Comparison of ENCODE assay signal across 21 cellular contexts in the genomic region with DNA sequence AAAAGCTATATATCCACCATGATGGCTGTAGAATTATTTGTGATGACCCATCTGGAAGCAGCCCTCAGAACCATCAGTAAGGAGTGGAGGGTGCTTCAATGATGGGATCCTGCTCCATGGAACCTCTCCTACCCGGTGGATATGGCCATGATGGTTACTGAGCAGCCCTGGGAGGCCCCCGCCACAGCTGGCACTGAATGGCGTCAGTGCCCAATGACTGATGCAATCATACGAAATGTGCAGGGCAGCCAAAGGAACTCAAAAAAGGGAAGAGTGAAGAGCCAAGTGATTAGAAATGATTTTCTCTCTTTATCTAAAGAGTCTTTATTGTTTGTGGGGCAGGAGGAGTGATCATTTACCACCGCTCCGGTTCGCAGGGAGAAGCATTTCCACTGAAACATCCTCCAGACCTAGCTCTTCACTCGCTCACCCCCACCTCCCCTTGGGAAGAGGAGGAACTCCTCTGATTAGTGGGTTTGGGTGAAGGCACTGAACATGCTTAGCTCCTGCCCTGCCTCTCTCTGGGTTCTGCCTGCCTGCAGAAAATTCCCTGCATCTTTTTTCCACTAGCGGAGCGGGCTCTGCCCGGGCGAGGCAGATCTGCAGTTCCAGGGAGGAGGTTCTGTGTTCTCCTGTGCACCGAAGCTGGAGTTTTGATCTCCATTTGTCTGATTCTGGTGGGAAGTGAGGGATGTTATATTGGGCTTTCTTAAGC.
A peak's percentile ranks its signal among the peaks of the same experiment; 100 is the strongest.
DNase-seq lines count a peak whose midpoint lies in the region; FAIRE-seq and TF ChIP-seq lines count a peak whose summit lies in the region.
"Had no signal": no experiment of that assay in that cellular context is flagged by ENCODE, and none has a peak within 500 bp of the region (broad histone marks: within the 10 kb centered on the region; RNA-seq: fewer than 3 reads in every experiment).

No MANE protein-coding gene starts in this region.

- no peak overlapping the region for H4K91ac ChIP-seq in H1 (replicated peaks; ENCODE audit: insufficient read length, low read length)

- H4K8ac ChIP-seq in H1 (ENCODE audit: extremely low read depth, insufficient read depth, low read length), result no peak overlapping the region; the same call in 1 of the 2 replicates

- POLR2A ChIA-PET in H1 (lab: Charles Lee; ENCODE audit: partially characterized antibody), result no interaction called here
- POLR2A ChIA-PET in A673 (lab: Charles Lee; ENCODE audit: low non-redundant PET), result no interaction called here

- TF ChIP-seq RAD21 in H1 (IDR thresholded peaks at IDR 0.05 in 1 of 2, conservative IDR thresholded peaks at IDR 0.05 in 1 of 2; ENCODE audit: low read depth in 2 of 2, low read length in 2 of 2), result peak in 1 of 2 experiments; percentile 25; a peak in 1 of 4 replicates

- no peak overlapping the region for H2AK5ac ChIP-seq in H1 (ENCODE audit: low read depth, low read length)

- no peak overlapping the region for H3K4me3 ChIP-seq in left ventricle myocardium inferior
- no peak overlapping the region for H3K4me3 ChIP-seq in right atrium auricular region
- no peak overlapping the region for H3K4me3 ChIP-seq in H1 (ENCODE audit: extremely low read depth in 1 of 4, insufficient read depth in 2 of 4, low read depth in 3 of 4, low read length in 4 of 4)
- no peak overlapping the region for H3K4me3 ChIP-seq in A673 (ENCODE audit: low read depth, low read length, poor library complexity, severe bottlenecking)
- H3K4me3 ChIP-seq: GM12878, GM23338, SK-N-MC had no signal

- no peak overlapping the region for H3K4me2 ChIP-seq in H1 (ENCODE audit: insufficient read depth in 1 of 2, low read depth in 2 of 2, low read length in 2 of 2)
- H3K4me2 ChIP-seq: GM23338 had no signal

- TF ChIP-seq POLR2A in H1 (IDR thresholded peaks at IDR 0.05; ENCODE audit: control extremely low read depth in 1 of 2, low read depth in 2 of 2, low read length in 2 of 2), result no peak

- no peaks in the 10 kb centered on the region; the same call in 1 of the 2 replicates for H3K23me2 ChIP-seq in H1 (ENCODE audit: low read depth, low read length)

- H2AFZ ChIP-seq in H1 (ENCODE audit: low read length), result no peak overlapping the region
- H2AFZ ChIP-seq: GM23338 had no signal

- no peak for TF ChIP-seq EP300 in H1 (IDR thresholded peaks at IDR 0.05; ENCODE audit: borderline replicate concordance in 1 of 2, low read depth in 2 of 2, low read length in 2 of 2)

- H2BK5ac ChIP-seq in H1 (ENCODE audit: low read depth, low read length), result peak overlapping the region; percentile 75; the same call in 1 of the 2 replicates

- H3K18ac ChIP-seq in H1 (ENCODE audit: extremely low read depth, low read length), result peak overlapping the region; percentile 38; the same call in 1 of the 2 replicates

- intact Hi-C loops in left ventricle myocardium inferior (cut with micrococcal nuclease) (no loop called here), A673 (cut with micrococcal nuclease; ENCODE audit: unreplicated experiment) (no loop called here)

- H3K27me3 ChIP-seq in left ventricle myocardium inferior (ENCODE audit: low read depth) (peaks cover 100% of the 10 kb centered on the region), right atrium auricular region (no peaks in the 10 kb centered on the region), H1 (replicated peaks in 1 of 4; ENCODE audit: control insufficient read depth in 3 of 4, extremely low read depth in 1 of 4, insufficient read depth in 3 of 4, low read length in 3 of 4) (no peaks in the 10 kb centered on the region; a peak in 2 of 7 replicates), A673 (replicated peaks; ENCODE audit: insufficient read depth, low read depth, low read length, poor library complexity) (peaks cover 11% of the 10 kb centered on the region)

- H2BK15ac ChIP-seq in H1 (ENCODE audit: low read length), result no peak overlapping the region; the same call in 1 of the 2 replicates

- no peak for DNase-seq in left ventricle myocardium inferior
- no peak for DNase-seq in right atrium auricular region (ENCODE audit: low spot score)
- DNase-seq in NCI-H82 (lab: John Stamatoyannopoulos, UW), result peak; percentile 73
- no peak for DNase-seq in H1 (ENCODE audit: low read depth in 1 of 2, low spot score in 2 of 2)
- DNase-seq in putamen (ENCODE audit: low spot score), result peak; percentile 15
- no peak for DNase-seq in G401 (ENCODE audit: low spot score)
- no peak for DNase-seq in activated T-cell treated with anti-CD3 and anti-CD28 coated beads, Interleukin-2, amount 50 U/mL, for 1 hour
- no peak for DNase-seq in A673 (ENCODE audit: low spot score)
- DNase-seq: C1 segment of cervical spinal cord, DND-41, GDM1, NCI-H1436 treated with DMSO at 0.1 percent for 48 hours, NCI-H2081, NCI-H774, Right ventricle myocardium superior, T-helper 1 cell had no signal

- H3K9me3 ChIP-seq in left ventricle myocardium inferior (replicated peaks) (no peaks in the 10 kb centered on the region), right atrium auricular region (no peaks in the 10 kb centered on the region), H1 (ENCODE audit: insufficient read depth in 2 of 2, low read depth in 1 of 2, low read length in 1 of 2) (no peaks in the 10 kb centered on the region), A673 (ENCODE audit: low read depth, low read length, poor library complexity, severe bottlenecking) (no peaks in the 10 kb centered on the region)

- BruUV-seq in A673 (replicated peaks; lab: Mats Ljungman, UMichigan), result no TSS peak

- CTCF ChIA-PET in H1 (lab: Charles Lee; ENCODE audit: partially characterized antibody), result interaction anchor here (0.6 to 1.4 kb wide), 10 partner anchors 16 to 262 kb away, joined by 3 to 6 read pairs (median 3); no protein-coding TSS in a partner anchor
- CTCF ChIA-PET in A673 (lab: Charles Lee), result no interaction called here

- no peak overlapping the region for H2BK120ac ChIP-seq in H1 (replicated peaks; ENCODE audit: low read depth, low read length)

- H3K36me3 ChIP-seq in left ventricle myocardium inferior (no peaks in the 10 kb centered on the region), right atrium auricular region (no peaks in the 10 kb centered on the region), H1 (ENCODE audit: control insufficient read depth in 2 of 4, insufficient read depth in 4 of 4, low read length in 3 of 4) (no peaks in the 10 kb centered on the region), A673 (ENCODE audit: insufficient read depth, low read length, poor library complexity, severe bottlenecking) (no peaks in the 10 kb centered on the region)

- no peak overlapping the region for H3K56ac ChIP-seq in H1 (replicated peaks; ENCODE audit: insufficient read length, low read depth, low read length)

- H3K23ac ChIP-seq in H1 (ENCODE audit: insufficient read length), result no peak overlapping the region

- H4K20me1 ChIP-seq in H1 (replicated peaks in 1 of 2; ENCODE audit: control insufficient read depth in 1 of 2, insufficient read depth in 2 of 2, low read length in 2 of 2), result no peaks in the 10 kb centered on the region

- H3K79me1 ChIP-seq in H1 (ENCODE audit: low read depth, low read length), result no peaks in the 10 kb centered on the region

- TF ChIP-seq CTCF in left ventricle myocardium inferior (IDR thresholded peaks at IDR 0.05; ENCODE audit: borderline replicate concordance) (peak; percentile 17), right atrium auricular region (IDR thresholded peaks at IDR 0.05) (no peak), H1 (IDR thresholded peaks at IDR 0.05; ENCODE audit: control extremely low read depth in 1 of 3, insufficient read depth in 1 of 3, low read depth in 1 of 3, low read length in 3 of 3) (peak in 2 of 3 experiments; percentile 8 to 19; a peak in 1 of 4 replicates), A673 (conservative IDR thresholded peaks at IDR 0.05; ENCODE audit: low read depth, low read length) (no peak)

- no peaks in the 10 kb centered on the region for H3K4me1 ChIP-seq in left ventricle myocardium inferior
- no peaks in the 10 kb centered on the region for H3K4me1 ChIP-seq in right atrium auricular region
- peaks cover 19 to 38% (median 33%) of the 10 kb centered on the region in 4 experiments for H3K4me1 ChIP-seq in H1 (replicated peaks in 1 of 4; ENCODE audit: control insufficient read depth in 3 of 4, insufficient read depth in 4 of 4, low read length in 3 of 4)
- H3K4me1 ChIP-seq in A673 (ENCODE audit: insufficient read depth, low read length, poor library complexity, severe bottlenecking), result no peaks in the 10 kb centered on the region

- no peaks in the 10 kb centered on the region for H3K79me2 ChIP-seq in H1 (ENCODE audit: control insufficient read depth in 1 of 2, insufficient read depth in 2 of 2, low read length in 2 of 2)

- no peak overlapping the region for H3K14ac ChIP-seq in H1 (ENCODE audit: insufficient read length)

- no peak overlapping the region for H3K4ac ChIP-seq in H1 (replicated peaks; ENCODE audit: insufficient read length, low read depth, low read length)

- FAIRE-seq in H1 (lab: Jason Lieb, UNC), result no peak
- FAIRE-seq: A204.1, GM12878, RCC 7860 had no signal

- H3K27ac ChIP-seq in left ventricle myocardium inferior (replicated peaks), result no peak overlapping the region
- no peak overlapping the region for H3K27ac ChIP-seq in right atrium auricular region
- H3K27ac ChIP-seq in H1 (ENCODE audit: low read depth, low read length), result no peak overlapping the region
- H3K27ac ChIP-seq in A673 (ENCODE audit: low read depth, low read length, poor library complexity, severe bottlenecking), result no peak overlapping the region
- H3K27ac ChIP-seq: SK-N-MC had no signal

- WGBS in H1 (ENCODE audit: extremely low coverage in 1 of 2, insufficient coverage in 1 of 2, insufficient read length in 1 of 2, insufficient replicate concordance in 2 of 2, low coverage in 1 of 2, low lambda C conversion rate in 2 of 2, missing lambda C conversion rate in 1 of 2), 2 experiments, result 74% methylated on average over 11 of the region's 13 CpGs; no CpG with 5 or more reads in 1 of the 2 experiments

- H3K9ac ChIP-seq in H1 (replicated peaks in 1 of 4; ENCODE audit: extremely low read depth in 1 of 4, low read depth in 3 of 4, low read length in 3 of 4), result no peak overlapping the region

- no peak overlapping the region for H4K5ac ChIP-seq in H1 (ENCODE audit: insufficient read length, low read depth, low read length)

- no peak overlapping the region for H2BK20ac ChIP-seq in H1 (ENCODE audit: low read length)

- H2BK12ac ChIP-seq in H1 (ENCODE audit: low read depth, low read length), result no peak overlapping the region; the same call in 1 of the 2 replicates

- in situ Hi-C loops in G401 (cut with HindIII; ENCODE audit: low sequenced_read_pairs), result no loop called here

TF ChIP-seq in H1, 55 proteins besides CTCF, POLR2A, EP300 and RAD21 (continues in another document):
- TF ChIP-seq KDM1A (IDR thresholded peaks at IDR 0.05; ENCODE audit: borderline replicate concordance, low read length), result no peak
- TF ChIP-seq SIX5 (IDR thresholded peaks at IDR 0.05; ENCODE audit: low read depth, low read length), result no peak
- TF ChIP-seq CEBPB (IDR thresholded peaks at IDR 0.05; ENCODE audit: low read depth, low read length), result no peak
- TF ChIP-seq SIRT6 (IDR thresholded peaks at IDR 0.05; ENCODE audit: low read length), result no peak
- no peak for TF ChIP-seq TBP (IDR thresholded peaks at IDR 0.05; ENCODE audit: low read depth, low read length)
- TF ChIP-seq GABPA (IDR thresholded peaks at IDR 0.05; ENCODE audit: borderline replicate concordance, insufficient read depth, low read length), result no peak

Comparison
In these comparisons a context has a peak if more than half of its experiments do, and no peak if none do; other contexts are left out.
1. CTCF ChIP-seq: peak in left ventricle myocardium inferior (single experiment) and H1 (2 of 3); none in right atrium auricular region (0 of 2) and A673 (single experiment).
2. DNase-seq: peak in NCI-H82 (single experiment) and putamen (single experiment); none in left ventricle myocardium inferior (single experiment), right atrium auricular region (single experiment), H1 (0 of 2), G401 (single experiment), activated T-cell treated with anti-CD3 and anti-CD28 coated beads, Interleukin-2, amount 50 U/mL, for 1 hour (single experiment) and A673 (single experiment).